In genomic region chr14:100441271-100441947, GRCh38 we compare ENCODE assay signal across 14 cellular contexts.
DNase-seq lines count a peak whose midpoint lies in the region; ATAC-seq and TF ChIP-seq lines count a peak whose summit lies in the region.
"Had no signal": no experiment of that assay in that cellular context is flagged by ENCODE, and none has a peak within 500 bp of the region (broad histone marks: within the 10 kb centered on the region; RNA-seq: fewer than 3 reads in every experiment).

No MANE protein-coding gene starts in this region.

- H3K9me3 ChIP-seq in right atrium auricular region (no peaks in the 10 kb centered on the region), right cardiac atrium (ENCODE audit: control insufficient read depth, low read length) (no peaks in the 10 kb centered on the region), mesodermal cell (ENCODE audit: control insufficient read depth, low read length) (no peaks in the 10 kb centered on the region)
- H3K9me3 ChIP-seq: MG63 had no signal

- WGBS in right cardiac atrium, result 86% methylated on average over 6 of the region's 6 CpGs
- 92 to 94% methylated on average over 4 of the region's 6 CpGs for WGBS in mesodermal cell (ENCODE audit: insufficient coverage in 2 of 2), 2 experiments

- peak; percentile 13 for DNase-seq in right atrium auricular region (ENCODE audit: low spot score)
- DNase-seq in right cardiac atrium, result no peak
- no peak for DNase-seq in SHP77 treated with DMSO at 0.1 percent for 48 hours (lab: John Stamatoyannopoulos, UW)
- no peak for DNase-seq in glomerular visceral epithelial cell (ENCODE audit: extremely low spot score)
- no peak for DNase-seq in kidney glomerular epithelial cell (lab: John Stamatoyannopoulos, UW)
- DNase-seq in sciatic nerve (ENCODE audit: low spot score), result no peak
- DNase-seq: activated naive CD4-positive, alpha-beta T cell treated with Interleukin-2 at 50 U/mL for 16 hours; CD8-positive, alpha-beta memory T cell; MG63; natural killer cell; stimulated activated CD4-positive, alpha-beta T cell treated with anti-CD3 and anti-CD28 coated beads, Interleukin-12 subunit alpha, Interleukin-12 subunit beta, amount 100 ng/mL, for 4 hours; stimulated activated naive CD4-positive, alpha-beta T cell treated with Interleukin-2 at 50 U/mL for 16 hours had no signal

- no peak overlapping the region for H3K27ac ChIP-seq in right atrium auricular region
- H3K27ac ChIP-seq in right cardiac atrium (ENCODE audit: low read length), result no peak overlapping the region
- peak overlapping the region; percentile 80 for H3K27ac ChIP-seq in angular gyrus (ENCODE audit: low read depth, low read length)
- H3K27ac ChIP-seq in mesodermal cell (ENCODE audit: low read depth, low read length, severe bottlenecking), result peak overlapping the region; percentile 18

- no peaks in the 10 kb centered on the region for H3K36me3 ChIP-seq in right atrium auricular region
- no peaks in the 10 kb centered on the region for H3K36me3 ChIP-seq in mesodermal cell (ENCODE audit: control insufficient read depth, insufficient read depth, low read length)
- H3K36me3 ChIP-seq: MG63 had no signal

- peaks cover 0 to 27% of the 10 kb centered on the region in 2 donors for H3K4me1 ChIP-seq in right atrium auricular region
- H3K4me1 ChIP-seq in right cardiac atrium (ENCODE audit: control insufficient read depth, insufficient read depth, low read length), result peaks cover 2% of the 10 kb centered on the region
- H3K4me1 ChIP-seq in mesodermal cell (ENCODE audit: control insufficient read depth, insufficient read depth, low read length, poor library complexity, severe bottlenecking), result peaks cover 35% of the 10 kb centered on the region

- no peak for ATAC-seq in right cardiac atrium
- ATAC-seq in sciatic nerve, result no peak
- ATAC-seq: natural killer cell had no signal

- H3K4me3 ChIP-seq in right atrium auricular region (no peak overlapping the region), right cardiac atrium (ENCODE audit: low read length) (no peak overlapping the region), mesodermal cell (ENCODE audit: extremely low read depth, insufficient read depth, low read length, poor library complexity, severe bottlenecking) (no peak overlapping the region)
- H3K4me3 ChIP-seq: MG63 had no signal

- intact Hi-C loops in right cardiac atrium (cut with DNase I), result loop anchor here in 2 of 4 donors (2.0 to 10.0 kb wide), 2 partner anchors 203 to 223 kb away; no protein-coding TSS in a partner anchor
- intact Hi-C loops in sciatic nerve (cut with DNase I), result no loop called here

- TF ChIP-seq CTCF in right atrium auricular region (IDR thresholded peaks at IDR 0.05), result no peak

- H3K27me3 ChIP-seq in right atrium auricular region (no peaks in the 10 kb centered on the region), right cardiac atrium (ENCODE audit: control insufficient read depth, insufficient read depth) (no peaks in the 10 kb centered on the region)
- H3K27me3 ChIP-seq: MG63 had no signal

Comparison
In these comparisons a context has a peak if more than half of its experiments do, and no peak if none do; other contexts are left out.
1. H3K27ac ChIP-seq: peak in angular gyrus (single experiment) and mesodermal cell (single experiment); none in right atrium auricular region (0 of 2) and right cardiac atrium (single experiment).